Comparison of ENCODE assay signal across 1 cellular context in genomic region chr19:34325961-34326360, GRCh38.
A peak's percentile ranks its signal among the peaks of the same experiment; 100 is the strongest.
TF ChIP-seq lines count a peak whose summit lies in the region.

No MANE protein-coding gene starts in this region.

TF ChIP-seq in HepG2, 621 proteins besides CTCF, POLR2A, EP300 and RAD21:
- TF ChIP-seq ZFX (CRISPR knock-in tag; IDR thresholded peaks at IDR 0.05; ENCODE audit: low read depth), result no peak
- TF ChIP-seq BCL6 (CRISPR knock-in tag; IDR thresholded peaks at IDR 0.05), result peak; percentile 86
